Comparison of ENCODE assay signal across 1 cellular context in the genomic region with DNA sequence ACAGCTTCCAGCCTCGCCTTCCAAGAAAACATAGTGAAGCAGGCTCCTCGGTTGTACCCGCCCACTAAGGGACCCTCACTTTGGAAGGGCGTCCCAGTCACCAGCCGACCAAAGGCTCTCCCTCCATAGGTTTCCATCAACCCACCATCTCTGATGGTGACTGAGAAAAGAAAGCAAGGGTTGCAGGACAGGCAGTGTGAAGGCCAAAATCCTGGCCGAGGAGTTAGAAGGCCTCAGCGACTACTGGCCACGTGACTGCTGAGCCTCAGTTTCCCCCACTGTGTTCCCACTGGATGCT.
TF ChIP-seq lines count a peak whose summit lies in the region.

No MANE protein-coding gene starts in this region.

TF ChIP-seq in GM12878, 131 proteins besides CTCF, POLR2A, EP300 and RAD21:
- no peak for TF ChIP-seq CHD1 (IDR thresholded peaks at IDR 0.05; ENCODE audit: low read depth, low read length)
- no peak for TF ChIP-seq SMAD5 (IDR thresholded peaks at IDR 0.05; ENCODE audit: low read depth)
- TF ChIP-seq, protein P1, sequence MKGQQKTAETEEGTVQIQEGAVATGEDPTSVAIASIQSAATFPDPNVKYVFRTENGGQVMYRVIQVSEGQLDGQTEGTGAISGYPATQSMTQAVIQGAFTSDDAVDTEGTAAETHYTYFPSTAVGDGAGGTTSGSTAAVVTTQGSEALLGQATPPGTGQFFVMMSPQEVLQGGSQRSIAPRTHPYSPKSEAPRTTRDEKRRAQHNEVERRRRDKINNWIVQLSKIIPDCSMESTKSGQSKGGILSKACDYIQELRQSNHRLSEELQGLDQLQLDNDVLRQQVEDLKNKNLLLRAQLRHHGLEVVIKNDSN (IDR thresholded peaks at IDR 0.05; ENCODE audit: borderline replicate concordance, extremely low read length, insufficient read depth, low read depth, low read length), result peak; percentile 18
